In the genomic region with DNA sequence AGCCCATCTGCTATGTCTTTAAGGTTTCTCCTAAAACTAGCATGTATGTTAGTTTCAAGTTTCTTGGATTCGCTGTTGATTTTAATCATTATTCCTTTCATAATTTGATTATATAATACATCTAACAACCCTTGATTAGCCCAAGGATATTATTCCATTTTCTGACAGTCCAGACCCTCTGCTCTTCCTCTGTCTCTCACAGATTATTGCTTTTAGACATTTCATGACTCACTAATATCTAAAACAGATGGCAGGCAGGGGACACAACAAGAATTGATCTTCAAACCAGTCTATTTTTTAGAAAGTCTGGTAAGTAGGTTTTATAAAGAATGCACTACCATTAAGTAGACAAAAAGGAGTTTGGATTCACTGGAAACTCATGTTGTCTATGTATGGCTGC, we compare ENCODE assay signal across 1 cellular context.
TF ChIP-seq lines count a peak whose summit lies in the region.

No MANE protein-coding gene starts in this region.

TF ChIP-seq in SK-N-SH, 30 proteins besides CTCF, POLR2A, EP300 and RAD21 (continued from another document):
- TF ChIP-seq FOXJ3 (CRISPR knock-in tag; IDR thresholded peaks at IDR 0.05) (peak; percentile 52; the same call in 1 of the 2 replicates), MXI1 (IDR thresholded peaks at IDR 0.05; ENCODE audit: low read depth, low read length) (0 out of 2 replicates have a peak, but pooled peaks have one; percentile 51)
